Comparison of ENCODE assay signal across 1 cellular context in the genomic region with DNA sequence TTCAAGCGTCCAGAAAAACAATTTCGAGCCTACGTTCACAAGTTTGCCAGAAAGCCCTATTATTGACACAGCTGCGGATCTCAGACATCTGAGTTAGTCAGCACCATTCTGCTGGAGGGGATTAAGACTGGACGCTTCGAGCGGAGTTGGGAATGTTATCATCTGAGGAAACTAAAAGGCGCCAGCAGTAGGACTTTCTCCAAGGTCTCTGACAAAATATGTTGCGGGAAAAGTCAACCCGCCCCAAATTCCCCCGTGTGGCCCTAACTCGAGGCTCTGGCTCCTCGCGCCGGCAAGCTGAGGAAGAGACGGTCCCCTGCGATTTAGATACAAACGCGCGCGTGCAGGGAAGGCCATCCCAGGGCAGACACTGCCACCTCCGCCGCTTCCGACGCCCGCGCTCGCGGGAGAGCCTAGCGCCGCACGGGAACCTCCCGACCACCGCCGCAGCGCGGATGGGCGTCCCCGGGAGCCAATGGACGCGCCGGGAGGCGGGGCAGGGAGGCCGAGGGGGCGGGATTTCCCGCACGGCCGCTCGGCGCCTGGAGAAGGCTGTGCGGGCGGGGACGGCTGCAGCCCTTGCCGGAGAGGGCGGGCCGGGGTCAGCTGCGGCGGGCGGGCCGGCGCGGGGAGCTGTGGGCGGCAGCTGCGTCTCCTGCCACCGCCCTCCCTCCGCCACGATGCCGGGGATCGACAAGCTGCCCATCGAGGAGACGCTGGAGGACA.
TF ChIP-seq lines count a peak whose summit lies in the region.

A gene with protein sequence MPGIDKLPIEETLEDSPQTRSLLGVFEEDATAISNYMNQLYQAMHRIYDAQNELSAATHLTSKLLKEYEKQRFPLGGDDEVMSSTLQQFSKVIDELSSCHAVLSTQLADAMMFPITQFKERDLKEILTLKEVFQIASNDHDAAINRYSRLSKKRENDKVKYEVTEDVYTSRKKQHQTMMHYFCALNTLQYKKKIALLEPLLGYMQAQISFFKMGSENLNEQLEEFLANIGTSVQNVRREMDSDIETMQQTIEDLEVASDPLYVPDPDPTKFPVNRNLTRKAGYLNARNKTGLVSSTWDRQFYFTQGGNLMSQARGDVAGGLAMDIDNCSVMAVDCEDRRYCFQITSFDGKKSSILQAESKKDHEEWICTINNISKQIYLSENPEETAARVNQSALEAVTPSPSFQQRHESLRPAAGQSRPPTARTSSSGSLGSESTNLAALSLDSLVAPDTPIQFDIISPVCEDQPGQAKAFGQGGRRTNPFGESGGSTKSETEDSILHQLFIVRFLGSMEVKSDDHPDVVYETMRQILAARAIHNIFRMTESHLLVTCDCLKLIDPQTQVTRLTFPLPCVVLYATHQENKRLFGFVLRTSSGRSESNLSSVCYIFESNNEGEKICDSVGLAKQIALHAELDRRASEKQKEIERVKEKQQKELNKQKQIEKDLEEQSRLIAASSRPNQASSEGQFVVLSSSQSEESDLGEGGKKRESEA (plus strand): TSS at position 526 of the 726 bp plus-strand sequence. CDS start 155 bp downstream, at position 681.

TF ChIP-seq in HepG2, 621 proteins besides CTCF, POLR2A, EP300 and RAD21 (continued from another document and continues in another):
- TF ChIP-seq SAFB2 (CRISPR knock-in tag; IDR thresholded peaks at IDR 0.05; ENCODE audit: borderline replicate concordance, low read depth): peak; percentile 74
- TF ChIP-seq, protein P1, sequence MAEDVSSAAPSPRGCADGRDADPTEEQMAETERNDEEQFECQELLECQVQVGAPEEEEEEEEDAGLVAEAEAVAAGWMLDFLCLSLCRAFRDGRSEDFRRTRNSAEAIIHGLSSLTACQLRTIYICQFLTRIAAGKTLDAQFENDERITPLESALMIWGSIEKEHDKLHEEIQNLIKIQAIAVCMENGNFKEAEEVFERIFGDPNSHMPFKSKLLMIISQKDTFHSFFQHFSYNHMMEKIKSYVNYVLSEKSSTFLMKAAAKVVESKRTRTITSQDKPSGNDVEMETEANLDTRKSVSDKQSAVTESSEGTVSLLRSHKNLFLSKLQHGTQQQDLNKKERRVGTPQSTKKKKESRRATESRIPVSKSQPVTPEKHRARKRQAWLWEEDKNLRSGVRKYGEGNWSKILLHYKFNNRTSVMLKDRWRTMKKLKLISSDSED (CRISPR knock-in tag; IDR thresholded peaks at IDR 0.05): peak; percentile 46; the same call in 1 of the 2 replicates
- peak; percentile 87 for TF ChIP-seq KDM2A (CRISPR knock-in tag; IDR thresholded peaks at IDR 0.05; ENCODE audit: borderline replicate concordance, low read depth)
- peak; percentile 86 for TF ChIP-seq ZNF563 (CRISPR knock-in tag; IDR thresholded peaks at IDR 0.05)
- peak; percentile 97 for TF ChIP-seq ZNF224 (CRISPR knock-in tag; IDR thresholded peaks at IDR 0.05)
- TF ChIP-seq REL (CRISPR knock-in tag; conservative IDR thresholded peaks at IDR 0.05): no peak
- no peak for TF ChIP-seq SRSF4 (IDR thresholded peaks at IDR 0.05; ENCODE audit: low read depth, low read length, poor library complexity, severe bottlenecking)
- peak; percentile 84; the same call in 1 of the 2 replicates for TF ChIP-seq ZSCAN21 (CRISPR knock-in tag; IDR thresholded peaks at IDR 0.05; ENCODE audit: borderline replicate concordance)
- peak; percentile 12; the same call in 1 of the 2 replicates for TF ChIP-seq ZNF367 (CRISPR knock-in tag; IDR thresholded peaks at IDR 0.05; ENCODE audit: borderline replicate concordance)
- TF ChIP-seq ZKSCAN8 (CRISPR knock-in tag; IDR thresholded peaks at IDR 0.05; ENCODE audit: borderline replicate concordance): 0 out of 2 replicates have a peak, but pooled peaks have one; percentile 56
- peak; percentile 25; the same call in 1 of the 2 replicates for TF ChIP-seq BHLHE40 (IDR thresholded peaks at IDR 0.05; ENCODE audit: low read length)
- TF ChIP-seq GZF1 (CRISPR knock-in tag; IDR thresholded peaks at IDR 0.05): 0 out of 2 replicates have a peak, but pooled peaks have one; percentile 36
- 0 out of 2 replicates have a peak, but pooled peaks have one; percentile 80 for TF ChIP-seq ZNF737 (CRISPR knock-in tag; IDR thresholded peaks at IDR 0.05; ENCODE audit: borderline replicate concordance)
- TF ChIP-seq PPARG (CRISPR knock-in tag; conservative IDR thresholded peaks at IDR 0.05): peak; percentile 46; the same call in 1 of the 2 replicates
- TF ChIP-seq, protein P2, sequence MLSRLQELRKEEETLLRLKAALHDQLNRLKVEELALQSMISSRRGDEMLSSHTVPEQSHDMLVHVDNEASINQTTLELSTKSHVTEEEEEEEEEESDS (CRISPR knock-in tag; IDR thresholded peaks at IDR 0.05; ENCODE audit: borderline replicate concordance): peak; percentile 92; the same call in 1 of the 2 replicates
- TF ChIP-seq ZNF547 (CRISPR knock-in tag; IDR thresholded peaks at IDR 0.05): peak; percentile 94
- no peak for TF ChIP-seq NCOR1 (IDR thresholded peaks at IDR 0.05; ENCODE audit: borderline replicate concordance, low read length)
- no peak for TF ChIP-seq ATF1 (CRISPR knock-in tag; IDR thresholded peaks at IDR 0.05)
- TF ChIP-seq SRY (CRISPR knock-in tag; IDR thresholded peaks at IDR 0.05): peak; percentile 72
- TF ChIP-seq MTF2 (CRISPR knock-in tag; IDR thresholded peaks at IDR 0.05; ENCODE audit: borderline replicate concordance): peak; percentile 15; the same call in 1 of the 2 replicates
- TF ChIP-seq NFYC (CRISPR knock-in tag; IDR thresholded peaks at IDR 0.05): peak; percentile 92
- TF ChIP-seq, protein P3, sequence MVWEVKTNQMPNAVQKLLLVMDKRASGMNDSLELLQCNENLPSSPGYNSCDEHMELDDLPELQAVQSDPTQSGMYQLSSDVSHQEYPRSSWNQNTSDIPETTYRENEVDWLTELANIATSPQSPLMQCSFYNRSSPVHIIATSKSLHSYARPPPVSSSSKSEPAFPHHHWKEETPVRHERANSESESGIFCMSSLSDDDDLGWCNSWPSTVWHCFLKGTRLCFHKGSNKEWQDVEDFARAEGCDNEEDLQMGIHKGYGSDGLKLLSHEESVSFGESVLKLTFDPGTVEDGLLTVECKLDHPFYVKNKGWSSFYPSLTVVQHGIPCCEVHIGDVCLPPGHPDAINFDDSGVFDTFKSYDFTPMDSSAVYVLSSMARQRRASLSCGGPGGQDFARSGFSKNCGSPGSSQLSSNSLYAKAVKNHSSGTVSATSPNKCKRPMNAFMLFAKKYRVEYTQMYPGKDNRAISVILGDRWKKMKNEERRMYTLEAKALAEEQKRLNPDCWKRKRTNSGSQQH (CRISPR knock-in tag; IDR thresholded peaks at IDR 0.05; ENCODE audit: low read depth): 0 out of 2 replicates have a peak, but pooled peaks have one; percentile 31
- TF ChIP-seq MYC (CRISPR knock-in tag; IDR thresholded peaks at IDR 0.05; ENCODE audit: borderline replicate concordance): peak; percentile 82
- TF ChIP-seq ARID2 (CRISPR knock-in tag; IDR thresholded peaks at IDR 0.05; ENCODE audit: borderline replicate concordance): peak; percentile 86
- 0 out of 2 replicates have a peak, but pooled peaks have one; percentile 25 for TF ChIP-seq DNMT3B (CRISPR knock-in tag; conservative IDR thresholded peaks at IDR 0.05)
- TF ChIP-seq, protein P4, sequence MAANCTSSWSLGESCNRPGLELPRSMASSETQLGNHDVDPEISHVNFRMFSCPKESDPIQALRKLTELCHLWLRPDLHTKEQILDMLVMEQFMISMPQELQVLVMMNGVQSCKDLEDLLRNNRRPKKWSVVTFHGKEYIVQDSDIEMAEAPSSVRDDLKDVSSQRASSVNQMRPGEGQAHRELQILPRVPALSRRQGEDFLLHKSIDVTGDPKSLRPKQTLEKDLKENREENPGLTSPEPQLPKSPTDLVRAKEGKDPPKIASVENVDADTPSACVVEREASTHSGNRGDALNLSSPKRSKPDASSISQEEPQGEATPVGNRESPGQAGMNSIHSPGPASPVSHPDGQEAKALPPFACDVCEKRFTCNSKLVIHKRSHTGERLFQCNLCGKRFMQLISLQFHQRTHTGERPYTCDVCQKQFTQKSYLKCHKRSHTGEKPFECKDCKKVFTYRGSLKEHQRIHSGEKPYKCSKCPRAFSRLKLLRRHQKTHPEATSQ (CRISPR knock-in tag; IDR thresholded peaks at IDR 0.05; ENCODE audit: borderline replicate concordance): peak; percentile 89
- peak; percentile 45; the same call in 1 of the 2 replicates for TF ChIP-seq ISL2 (CRISPR knock-in tag; IDR thresholded peaks at IDR 0.05)
- no peak for TF ChIP-seq EZH2 (conservative IDR thresholded peaks at IDR 0.05; ENCODE audit: low read depth, low read length)
- TF ChIP-seq KAT7 (CRISPR knock-in tag; IDR thresholded peaks at IDR 0.05; ENCODE audit: borderline replicate concordance): no peak; the same call in 1 of the 2 replicates
- TF ChIP-seq, protein P5, sequence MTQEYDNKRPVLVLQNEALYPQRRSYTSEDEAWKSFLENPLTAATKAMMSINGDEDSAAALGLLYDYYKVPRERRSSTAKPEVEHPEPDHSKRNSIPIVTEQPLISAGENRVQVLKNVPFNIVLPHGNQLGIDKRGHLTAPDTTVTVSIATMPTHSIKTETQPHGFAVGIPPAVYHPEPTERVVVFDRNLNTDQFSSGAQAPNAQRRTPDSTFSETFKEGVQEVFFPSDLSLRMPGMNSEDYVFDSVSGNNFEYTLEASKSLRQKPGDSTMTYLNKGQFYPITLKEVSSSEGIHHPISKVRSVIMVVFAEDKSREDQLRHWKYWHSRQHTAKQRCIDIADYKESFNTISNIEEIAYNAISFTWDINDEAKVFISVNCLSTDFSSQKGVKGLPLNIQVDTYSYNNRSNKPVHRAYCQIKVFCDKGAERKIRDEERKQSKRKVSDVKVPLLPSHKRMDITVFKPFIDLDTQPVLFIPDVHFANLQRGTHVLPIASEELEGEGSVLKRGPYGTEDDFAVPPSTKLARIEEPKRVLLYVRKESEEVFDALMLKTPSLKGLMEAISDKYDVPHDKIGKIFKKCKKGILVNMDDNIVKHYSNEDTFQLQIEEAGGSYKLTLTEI (CRISPR knock-in tag; conservative IDR thresholded peaks at IDR 0.05): no peak
- peak; percentile 93 for TF ChIP-seq ZNF430 (CRISPR knock-in tag; IDR thresholded peaks at IDR 0.05)
- TF ChIP-seq, protein P6, sequence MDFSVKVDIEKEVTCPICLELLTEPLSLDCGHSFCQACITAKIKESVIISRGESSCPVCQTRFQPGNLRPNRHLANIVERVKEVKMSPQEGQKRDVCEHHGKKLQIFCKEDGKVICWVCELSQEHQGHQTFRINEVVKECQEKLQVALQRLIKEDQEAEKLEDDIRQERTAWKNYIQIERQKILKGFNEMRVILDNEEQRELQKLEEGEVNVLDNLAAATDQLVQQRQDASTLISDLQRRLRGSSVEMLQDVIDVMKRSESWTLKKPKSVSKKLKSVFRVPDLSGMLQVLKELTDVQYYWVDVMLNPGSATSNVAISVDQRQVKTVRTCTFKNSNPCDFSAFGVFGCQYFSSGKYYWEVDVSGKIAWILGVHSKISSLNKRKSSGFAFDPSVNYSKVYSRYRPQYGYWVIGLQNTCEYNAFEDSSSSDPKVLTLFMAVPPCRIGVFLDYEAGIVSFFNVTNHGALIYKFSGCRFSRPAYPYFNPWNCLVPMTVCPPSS (IDR thresholded peaks at IDR 0.05): no peak
- peak; percentile 69; the same call in 1 of the 2 replicates for TF ChIP-seq ZNF256 (CRISPR knock-in tag; conservative IDR thresholded peaks at IDR 0.05)
- TF ChIP-seq, protein P7, sequence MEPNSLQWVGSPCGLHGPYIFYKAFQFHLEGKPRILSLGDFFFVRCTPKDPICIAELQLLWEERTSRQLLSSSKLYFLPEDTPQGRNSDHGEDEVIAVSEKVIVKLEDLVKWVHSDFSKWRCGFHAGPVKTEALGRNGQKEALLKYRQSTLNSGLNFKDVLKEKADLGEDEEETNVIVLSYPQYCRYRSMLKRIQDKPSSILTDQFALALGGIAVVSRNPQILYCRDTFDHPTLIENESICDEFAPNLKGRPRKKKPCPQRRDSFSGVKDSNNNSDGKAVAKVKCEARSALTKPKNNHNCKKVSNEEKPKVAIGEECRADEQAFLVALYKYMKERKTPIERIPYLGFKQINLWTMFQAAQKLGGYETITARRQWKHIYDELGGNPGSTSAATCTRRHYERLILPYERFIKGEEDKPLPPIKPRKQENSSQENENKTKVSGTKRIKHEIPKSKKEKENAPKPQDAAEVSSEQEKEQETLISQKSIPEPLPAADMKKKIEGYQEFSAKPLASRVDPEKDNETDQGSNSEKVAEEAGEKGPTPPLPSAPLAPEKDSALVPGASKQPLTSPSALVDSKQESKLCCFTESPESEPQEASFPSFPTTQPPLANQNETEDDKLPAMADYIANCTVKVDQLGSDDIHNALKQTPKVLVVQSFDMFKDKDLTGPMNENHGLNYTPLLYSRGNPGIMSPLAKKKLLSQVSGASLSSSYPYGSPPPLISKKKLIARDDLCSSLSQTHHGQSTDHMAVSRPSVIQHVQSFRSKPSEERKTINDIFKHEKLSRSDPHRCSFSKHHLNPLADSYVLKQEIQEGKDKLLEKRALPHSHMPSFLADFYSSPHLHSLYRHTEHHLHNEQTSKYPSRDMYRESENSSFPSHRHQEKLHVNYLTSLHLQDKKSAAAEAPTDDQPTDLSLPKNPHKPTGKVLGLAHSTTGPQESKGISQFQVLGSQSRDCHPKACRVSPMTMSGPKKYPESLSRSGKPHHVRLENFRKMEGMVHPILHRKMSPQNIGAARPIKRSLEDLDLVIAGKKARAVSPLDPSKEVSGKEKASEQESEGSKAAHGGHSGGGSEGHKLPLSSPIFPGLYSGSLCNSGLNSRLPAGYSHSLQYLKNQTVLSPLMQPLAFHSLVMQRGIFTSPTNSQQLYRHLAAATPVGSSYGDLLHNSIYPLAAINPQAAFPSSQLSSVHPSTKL (CRISPR knock-in tag; IDR thresholded peaks at IDR 0.05): peak; percentile 58
- peak; percentile 62; the same call in 1 of the 2 replicates for TF ChIP-seq CBFB (CRISPR knock-in tag; IDR thresholded peaks at IDR 0.05)
- TF ChIP-seq TCF12 (IDR thresholded peaks at IDR 0.05): no peak
- TF ChIP-seq TCF12 (CRISPR knock-in tag; IDR thresholded peaks at IDR 0.05): no peak
- no peak for TF ChIP-seq NFATC3 (CRISPR knock-in tag; IDR thresholded peaks at IDR 0.05)
- TF ChIP-seq ZNF724P (CRISPR knock-in tag; IDR thresholded peaks at IDR 0.05; ENCODE audit: borderline replicate concordance): peak; percentile 48; the same call in 1 of the 2 replicates
- 0 out of 2 replicates have a peak, but pooled peaks have one; percentile 3 for TF ChIP-seq STAG1 (CRISPR knock-in tag; IDR thresholded peaks at IDR 0.05)
